ENCODE assay signal across 9 cellular contexts in genomic region chr13:26052136-26052736, GRCh38. TPM values are rescaled to one million over a fixed set of nuclear protein-coding genes. Genes with fewer than 3 reads are reported as not detected.
DNase-seq lines count a peak whose midpoint lies in the region; ATAC-seq and TF ChIP-seq lines count a peak whose summit lies in the region.
"Had no signal": no experiment of that assay in that cellular context is flagged by ENCODE, and none has a peak within 500 bp of the region (broad histone marks: within the 10 kb centered on the region; RNA-seq: fewer than 3 reads in every experiment).

No MANE protein-coding gene starts in this region.

- intact Hi-C loops in left ventricle myocardium superior (cut with micrococcal nuclease), result no loop called here

- H3K4me3 ChIP-seq in skeletal muscle satellite cell (ENCODE audit: low read length), result peak overlapping the region; percentile 78
- H3K4me3 ChIP-seq: mucosa of descending colon had no signal

- DNase-seq in HFFc6 (no peak), SW480 (ENCODE audit: low spot score) (peak; percentile 46), left ventricle myocardium superior (no peak), NCI-H2081 (lab: John Stamatoyannopoulos, UW) (no peak), HT-29 (ENCODE audit: low spot score) (no peak)

- peak overlapping the region; percentile 78 for H3K4me2 ChIP-seq in skeletal muscle satellite cell (ENCODE audit: low read length)

- no peaks in the 10 kb centered on the region for H3K9me3 Mint-ChIP-seq in HFFc6

- no peak overlapping the region for H3K27ac Mint-ChIP-seq in HFFc6

- peak overlapping the region; percentile 42; the same call in 1 of the 2 replicates for H3K4me3 Mint-ChIP-seq in HFFc6

- H3K36me3 Mint-ChIP-seq in HFFc6 (ENCODE audit: low read depth), result no peaks in the 10 kb centered on the region

- peak; percentile 18 for ATAC-seq in left ventricle myocardium superior
- no peak for ATAC-seq in HG02870 (IDR thresholded peaks at IDR 0.05; ENCODE audit: unreplicated experiment)
- no peak for ATAC-seq in HG03280 (IDR thresholded peaks at IDR 0.05; ENCODE audit: unreplicated experiment)

- H3K27me3 Mint-ChIP-seq in HFFc6 (ENCODE audit: insufficient read depth), result peaks cover 27% of the 10 kb centered on the region

- no peaks in the 10 kb centered on the region for H3K9me3 ChIP-seq in skeletal muscle satellite cell (replicated peaks; ENCODE audit: low read length)
- H3K9me3 ChIP-seq: mucosa of descending colon had no signal

- H3K27me3 ChIP-seq in skeletal muscle satellite cell (ENCODE audit: control insufficient read depth, insufficient read depth, low read length), result peaks cover 45% of the 10 kb centered on the region

- no peak for TF ChIP-seq CTCF in HFFc6 (IDR thresholded peaks at IDR 0.05)

- H3K4me1 Mint-ChIP-seq in HFFc6 (ENCODE audit: low read depth), result no peaks in the 10 kb centered on the region

- H3K36me3 ChIP-seq in skeletal muscle satellite cell (ENCODE audit: insufficient read depth, low read length), result peaks cover 3% of the 10 kb centered on the region

- peak overlapping the region; percentile 79 for H3K9ac ChIP-seq in skeletal muscle satellite cell (ENCODE audit: low read depth, low read length)

- no peaks in the 10 kb centered on the region for H3K4me1 ChIP-seq in skeletal muscle satellite cell (ENCODE audit: control insufficient read depth, insufficient read depth, low read length)

RNA-seq across cellular contexts. Expression of gene SHISA2, which starts 0.4 kb away (rescaled TPM):
- total RNA-seq in HFFc6 (2021; fragmentation: NEBNext Ultra II Directional; extraction: Animal tissue kit (Norgen Biotek cat#: 25700)), result not detected
- 0.07 TPM for total RNA-seq in left ventricle myocardium superior
- total RNA-seq in skeletal muscle satellite cell (2012; rRNA removed), result 0.51 and 8.7 TPM in 2 replicates
- not detected in 2 replicates for total RNA-seq in HT-29 (2014; rRNA removed; shearing (Covaris generic))
